ENCODE assay signal across 1 cellular context in the genomic region with DNA sequence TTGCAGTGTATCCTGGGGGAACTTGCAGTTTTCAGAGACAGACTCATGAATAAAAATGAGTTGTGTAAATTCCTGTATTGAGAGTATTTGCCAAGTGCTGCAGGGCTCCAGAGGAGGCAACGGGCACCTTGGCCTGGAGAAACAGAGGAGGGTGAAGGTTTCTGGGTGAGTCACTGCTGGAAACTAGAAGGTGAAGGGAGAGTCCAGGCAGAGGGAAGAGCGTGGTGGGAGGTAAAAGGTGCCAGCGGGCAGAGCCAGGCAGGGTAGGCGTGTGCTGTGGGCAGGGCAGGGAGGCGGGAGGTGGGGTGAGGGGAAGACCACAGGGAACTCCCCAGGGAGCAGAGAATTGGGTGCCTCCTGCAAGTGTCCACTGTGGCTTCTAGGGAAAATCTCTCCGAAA.
TF ChIP-seq lines count a peak whose summit lies in the region.

No MANE protein-coding gene starts in this region.

TF ChIP-seq in SK-N-SH, 30 proteins besides CTCF, POLR2A, EP300 and RAD21 (continued from another document):
- TF ChIP-seq, protein P1, sequence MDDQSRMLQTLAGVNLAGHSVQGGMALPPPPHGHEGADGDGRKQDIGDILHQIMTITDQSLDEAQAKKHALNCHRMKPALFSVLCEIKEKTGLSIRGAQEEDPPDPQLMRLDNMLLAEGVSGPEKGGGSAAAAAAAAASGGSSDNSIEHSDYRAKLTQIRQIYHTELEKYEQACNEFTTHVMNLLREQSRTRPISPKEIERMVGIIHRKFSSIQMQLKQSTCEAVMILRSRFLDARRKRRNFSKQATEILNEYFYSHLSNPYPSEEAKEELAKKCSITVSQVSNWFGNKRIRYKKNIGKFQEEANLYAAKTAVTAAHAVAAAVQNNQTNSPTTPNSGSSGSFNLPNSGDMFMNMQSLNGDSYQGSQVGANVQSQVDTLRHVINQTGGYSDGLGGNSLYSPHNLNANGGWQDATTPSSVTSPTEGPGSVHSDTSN (IDR thresholded peaks at IDR 0.05), result no peak
- TF ChIP-seq FOXJ3 (CRISPR knock-in tag; IDR thresholded peaks at IDR 0.05), result no peak
- no peak for TF ChIP-seq SMC3 (IDR thresholded peaks at IDR 0.05; ENCODE audit: low read depth, low read length)
- TF ChIP-seq, protein P2, sequence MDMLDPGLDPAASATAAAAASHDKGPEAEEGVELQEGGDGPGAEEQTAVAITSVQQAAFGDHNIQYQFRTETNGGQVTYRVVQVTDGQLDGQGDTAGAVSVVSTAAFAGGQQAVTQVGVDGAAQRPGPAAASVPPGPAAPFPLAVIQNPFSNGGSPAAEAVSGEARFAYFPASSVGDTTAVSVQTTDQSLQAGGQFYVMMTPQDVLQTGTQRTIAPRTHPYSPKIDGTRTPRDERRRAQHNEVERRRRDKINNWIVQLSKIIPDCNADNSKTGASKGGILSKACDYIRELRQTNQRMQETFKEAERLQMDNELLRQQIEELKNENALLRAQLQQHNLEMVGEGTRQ (IDR thresholded peaks at IDR 0.05; ENCODE audit: borderline replicate concordance, low read depth, low read length), result no peak
- no peak for TF ChIP-seq RFX5 (IDR thresholded peaks at IDR 0.05; ENCODE audit: low read length)
- TF ChIP-seq JUND (IDR thresholded peaks at IDR 0.05), result no peak
- TF ChIP-seq, protein P3, sequence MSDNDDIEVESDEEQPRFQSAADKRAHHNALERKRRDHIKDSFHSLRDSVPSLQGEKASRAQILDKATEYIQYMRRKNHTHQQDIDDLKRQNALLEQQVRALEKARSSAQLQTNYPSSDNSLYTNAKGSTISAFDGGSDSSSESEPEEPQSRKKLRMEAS (IDR thresholded peaks at IDR 0.05; ENCODE audit: low read depth), result no peak
- TF ChIP-seq SIN3A (IDR thresholded peaks at IDR 0.05; ENCODE audit: borderline replicate concordance, low read depth, low read length), result no peak
- no peak for TF ChIP-seq FOSL2 (IDR thresholded peaks at IDR 0.05; ENCODE audit: borderline replicate concordance, low read depth)
- TF ChIP-seq, protein P4, sequence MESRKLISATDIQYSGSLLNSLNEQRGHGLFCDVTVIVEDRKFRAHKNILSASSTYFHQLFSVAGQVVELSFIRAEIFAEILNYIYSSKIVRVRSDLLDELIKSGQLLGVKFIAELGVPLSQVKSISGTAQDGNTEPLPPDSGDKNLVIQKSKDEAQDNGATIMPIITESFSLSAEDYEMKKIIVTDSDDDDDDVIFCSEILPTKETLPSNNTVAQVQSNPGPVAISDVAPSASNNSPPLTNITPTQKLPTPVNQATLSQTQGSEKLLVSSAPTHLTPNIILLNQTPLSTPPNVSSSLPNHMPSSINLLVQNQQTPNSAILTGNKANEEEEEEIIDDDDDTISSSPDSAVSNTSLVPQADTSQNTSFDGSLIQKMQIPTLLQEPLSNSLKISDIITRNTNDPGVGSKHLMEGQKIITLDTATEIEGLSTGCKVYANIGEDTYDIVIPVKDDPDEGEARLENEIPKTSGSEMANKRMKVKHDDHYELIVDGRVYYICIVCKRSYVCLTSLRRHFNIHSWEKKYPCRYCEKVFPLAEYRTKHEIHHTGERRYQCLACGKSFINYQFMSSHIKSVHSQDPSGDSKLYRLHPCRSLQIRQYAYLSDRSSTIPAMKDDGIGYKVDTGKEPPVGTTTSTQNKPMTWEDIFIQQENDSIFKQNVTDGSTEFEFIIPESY (IDR thresholded peaks at IDR 0.05; ENCODE audit: borderline replicate concordance, low read depth), result no peak
- TF ChIP-seq MEF2A (IDR thresholded peaks at IDR 0.05; ENCODE audit: borderline replicate concordance, low read depth), result no peak
- no peak for TF ChIP-seq POLR2AphosphoS5 (IDR thresholded peaks at IDR 0.05; ENCODE audit: low read depth, low read length)
- no peak for TF ChIP-seq TCF12 (IDR thresholded peaks at IDR 0.05)
- no peak for TF ChIP-seq TEAD4 (IDR thresholded peaks at IDR 0.05; ENCODE audit: borderline replicate concordance, insufficient read depth)
- no peak for TF ChIP-seq MXI1 (IDR thresholded peaks at IDR 0.05; ENCODE audit: low read depth, low read length)
- no peak for TF ChIP-seq TAF1 (IDR thresholded peaks at IDR 0.05; ENCODE audit: borderline replicate concordance, low read depth, low read length)
- no peak for TF ChIP-seq FOXM1 (IDR thresholded peaks at IDR 0.05; ENCODE audit: low read depth)
- TF ChIP-seq, protein P5, sequence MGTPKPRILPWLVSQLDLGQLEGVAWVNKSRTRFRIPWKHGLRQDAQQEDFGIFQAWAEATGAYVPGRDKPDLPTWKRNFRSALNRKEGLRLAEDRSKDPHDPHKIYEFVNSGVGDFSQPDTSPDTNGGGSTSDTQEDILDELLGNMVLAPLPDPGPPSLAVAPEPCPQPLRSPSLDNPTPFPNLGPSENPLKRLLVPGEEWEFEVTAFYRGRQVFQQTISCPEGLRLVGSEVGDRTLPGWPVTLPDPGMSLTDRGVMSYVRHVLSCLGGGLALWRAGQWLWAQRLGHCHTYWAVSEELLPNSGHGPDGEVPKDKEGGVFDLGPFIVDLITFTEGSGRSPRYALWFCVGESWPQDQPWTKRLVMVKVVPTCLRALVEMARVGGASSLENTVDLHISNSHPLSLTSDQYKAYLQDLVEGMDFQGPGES (IDR thresholded peaks at IDR 0.05; ENCODE audit: low read depth, low read length), result no peak
- no peak for TF ChIP-seq NFIC (IDR thresholded peaks at IDR 0.05; ENCODE audit: borderline replicate concordance)
